9 cellular contexts compared by ENCODE assay signal in genomic region chr17:78915872-78916632, GRCh38. TPM values are rescaled to one million over a fixed set of nuclear protein-coding genes. Genes with fewer than 3 reads are reported as not detected.
A peak's percentile ranks its signal among the peaks of the same experiment; 100 is the strongest.
DNase-seq lines count a peak whose midpoint lies in the region; ATAC-seq and TF ChIP-seq lines count a peak whose summit lies in the region.
"Had no signal": no experiment of that assay in that cellular context is flagged by ENCODE, and none has a peak within 500 bp of the region (broad histone marks: within the 10 kb centered on the region; RNA-seq: fewer than 3 reads in every experiment).

No MANE protein-coding gene starts in this region.

- no peaks in the 10 kb centered on the region for H3K9me3 ChIP-seq in right cardiac atrium (ENCODE audit: control insufficient read depth, low read length)
- H3K9me3 ChIP-seq in spleen, result no peaks in the 10 kb centered on the region

- no peaks in the 10 kb centered on the region for H3K36me3 ChIP-seq in spleen

- peaks cover 10% of the 10 kb centered on the region for H3K4me1 Mint-ChIP-seq in activated CD8-positive, alpha-beta T cell treated with anti-CD3 and anti-CD28 coated beads, Interleukin-2, amount 10 ng/mL, durations not matched to agents 7 days and 5 days (ENCODE audit: low read depth)
- H3K4me1 Mint-ChIP-seq: central memory CD8-positive, alpha-beta T cell had no signal

- peak; percentile 68 for DNase-seq in HT-29 (ENCODE audit: low spot score)
- no peak for DNase-seq in activated CD8-positive, alpha-beta T cell treated with anti-CD3 and anti-CD28 coated beads, Interleukin-2, amount 10 ng/mL, durations not matched to agents 7 days and 5 days
- DNase-seq in right cardiac atrium, result peak; percentile 74 to 76 (median 76)
- DNase-seq in spleen, result peak; percentile 88
- DNase-seq in stimulated activated CD4-positive, alpha-beta T cell treated with anti-CD3 and anti-CD28 coated beads, Interleukin-2, amount 100 ng/mL, for 48 hours, result no peak
- no peak for DNase-seq in NCI-H524 treated with DMSO at 0.1 percent for 48 hours (lab: John Stamatoyannopoulos, UW)

- H3K27ac Mint-ChIP-seq in activated CD8-positive, alpha-beta T cell treated with anti-CD3 and anti-CD28 coated beads, Interleukin-2, amount 10 ng/mL, durations not matched to agents 7 days and 5 days, result peak overlapping the region; percentile 79

- no peak overlapping the region for H3K4me3 ChIP-seq in right cardiac atrium (ENCODE audit: low read length)
- peak overlapping the region in 4 of 8 donors; percentile 6 to 60 (median 18) for H3K4me3 ChIP-seq in spleen

- H3K9me3 Mint-ChIP-seq in activated CD8-positive, alpha-beta T cell treated with anti-CD3 and anti-CD28 coated beads, Interleukin-2, amount 10 ng/mL, durations not matched to agents 7 days and 5 days (ENCODE audit: insufficient read depth), result no peaks in the 10 kb centered on the region
- H3K9me3 Mint-ChIP-seq: central memory CD8-positive, alpha-beta T cell had no signal

- POLR2A ChIA-PET in activated CD8-positive, alpha-beta T cell treated with anti-CD3 and anti-CD28 coated beads, Interleukin-2, amount 10 ng/mL, durations not matched to agents 7 days and 5 days (lab: Charles Lee), result interaction anchor here (0.6 kb wide), 1 partner anchor 92 kb away, joined by 3 read pairs; no protein-coding TSS in a partner anchor

- H3K36me3 Mint-ChIP-seq in activated CD8-positive, alpha-beta T cell treated with anti-CD3 and anti-CD28 coated beads, Interleukin-2, amount 10 ng/mL, durations not matched to agents 7 days and 5 days (ENCODE audit: low read depth), result no peaks in the 10 kb centered on the region

- H3K27ac ChIP-seq in right cardiac atrium (ENCODE audit: low read length) (peak overlapping the region; percentile 69), spleen (peak overlapping the region; percentile 65 to 97 (median 90))

- H3K27me3 Mint-ChIP-seq in activated CD8-positive, alpha-beta T cell treated with anti-CD3 and anti-CD28 coated beads, Interleukin-2, amount 10 ng/mL, durations not matched to agents 7 days and 5 days (ENCODE audit: low read depth), result no peaks in the 10 kb centered on the region

- TF ChIP-seq POLR2A in spleen (IDR thresholded peaks at IDR 0.05), result no peak

- H3K4me1 ChIP-seq in right cardiac atrium (ENCODE audit: control insufficient read depth, insufficient read depth, low read length) (peaks cover 30% of the 10 kb centered on the region), spleen (peaks cover 16 to 100% (median 87%) of the 10 kb centered on the region in 6 donors)

- CTCF ChIA-PET in activated CD8-positive, alpha-beta T cell treated with anti-CD3 and anti-CD28 coated beads, Interleukin-2, amount 10 ng/mL, durations not matched to agents 7 days and 5 days (lab: Charles Lee), result interaction anchor here (0.9 to 2.2 kb wide), 3 partner anchors 8 to 50 kb away, joined by 3 to 8 read pairs (median 3); no protein-coding TSS in a partner anchor

- H3K27me3 ChIP-seq in right cardiac atrium (ENCODE audit: control insufficient read depth, insufficient read depth) (no peaks in the 10 kb centered on the region), spleen (replicated peaks in 1 of 7) (peaks cover 0 to 5% (median 0%) of the 10 kb centered on the region in 7 donors)

- ATAC-seq in activated CD8-positive, alpha-beta T cell treated with anti-CD3 and anti-CD28 coated beads, Interleukin-2, amount 10 ng/mL, durations not matched to agents 7 days and 5 days, result peak; percentile 45
- peak; percentile 66 to 89 for ATAC-seq in right cardiac atrium
- no peak for ATAC-seq in GM18520 (IDR thresholded peaks at IDR 0.05; ENCODE audit: unreplicated experiment)
- ATAC-seq in GM18858 (IDR thresholded peaks at IDR 0.05; ENCODE audit: unreplicated experiment), result no peak

- no peak for TF ChIP-seq CTCF in spleen (IDR thresholded peaks at IDR 0.05 in 8 of 11, conservative IDR thresholded peaks at IDR 0.05 in 3 of 11)

- intact Hi-C loops in right cardiac atrium (cut with DNase I) (no loop called here), spleen (cut with DNase I; ENCODE audit: low total_unique reads) (no loop called here)

- WGBS in right cardiac atrium, result 32% methylated on average over 17 of the region's 17 CpGs
- 15 to 31% (median 23%) methylated on average over 17 of the region's 17 CpGs for WGBS in spleen, 5 donors

- H3K4me3 Mint-ChIP-seq in activated CD8-positive, alpha-beta T cell treated with anti-CD3 and anti-CD28 coated beads, Interleukin-2, amount 10 ng/mL, durations not matched to agents 7 days and 5 days, result peak overlapping the region; percentile 10
- H3K4me3 Mint-ChIP-seq: central memory CD8-positive, alpha-beta T cell had no signal

RNA-seq across cellular contexts. Expression of gene TIMP2, which starts 9.1 kb away (rescaled TPM):
- total RNA-seq in HT-29 (2014; rRNA removed; shearing (Covaris generic)), result 10.5 and 12.6 TPM in 2 replicates
- total RNA-seq in activated CD8-positive, alpha-beta T cell treated with anti-CD3 and anti-CD28 coated beads, Interleukin-2, amount 10 ng/mL, durations not matched to agents 7 days and 5 days, result 1 to 10 TPM; 3.6 to 3.8 TPM
- total RNA-seq in right cardiac atrium (100 to 1,000 TPM; 153 to 183 (median 168) TPM), spleen (100 to 1,000 TPM; 164 to 333 (median 198) TPM)
- polyA plus RNA-seq in right cardiac atrium (86.9 TPM), spleen (10 to 100 TPM; 16.3 to 42.2 (median 26.9) TPM)

RNA-seq across cellular contexts. Expression of gene CEP295NL, which starts 13.1 kb away (rescaled TPM):
- total RNA-seq in HT-29 (2014; rRNA removed; shearing (Covaris generic)), result 0.05 and 2.1 TPM in 2 replicates
- total RNA-seq in activated CD8-positive, alpha-beta T cell treated with anti-CD3 and anti-CD28 coated beads, Interleukin-2, amount 10 ng/mL, durations not matched to agents 7 days and 5 days, result under 1 TPM in 1 of 2 experiments, not detected in 1; 0.26 TPM
- total RNA-seq in right cardiac atrium (1 to 10 TPM in 2 of 4 donors, under 1 TPM in 2; 0.76 to 1.3 (median 1.0) TPM), spleen (10 to 100 TPM in 3 of 7 donors, 1 to 10 TPM in 4; 5.7 to 19.3 (median 9.9) TPM)
- polyA plus RNA-seq in right cardiac atrium (0.57 TPM), spleen (1 to 10 TPM in 1 of 3 donors, under 1 TPM in 2; 0.03 to 3.0 (median 0.09) TPM)

Comparison
In these comparisons a context has a peak if more than half of its experiments do, and no peak if none do; other contexts are left out.
1. DNase-seq: peak in HT-29 (single experiment), right cardiac atrium (3 of 3) and spleen (single experiment); none in activated CD8-positive, alpha-beta T cell treated with anti-CD3 and anti-CD28 coated beads, Interleukin-2, amount 10 ng/mL, durations not matched to agents 7 days and 5 days (single experiment), stimulated activated CD4-positive, alpha-beta T cell treated with anti-CD3 and anti-CD28 coated beads, Interleukin-2, amount 100 ng/mL, for 48 hours (0 of 2) and NCI-H524 treated with DMSO at 0.1 percent for 48 hours (single experiment).
2. ATAC-seq: peak in activated CD8-positive, alpha-beta T cell treated with anti-CD3 and anti-CD28 coated beads, Interleukin-2, amount 10 ng/mL, durations not matched to agents 7 days and 5 days (single experiment) and right cardiac atrium (2 of 2); none in GM18520 (single experiment) and GM18858 (single experiment).
3. RNA of gene TIMP2, which starts 9.1 kb away (total RNA-seq): 164 to 333 TPM in spleen and 153 to 183 TPM in right cardiac atrium; 10.5 to 12.6 TPM in HT-29 and 3.6 to 3.8 TPM in activated CD8-positive, alpha-beta T cell treated with anti-CD3 and anti-CD28 coated beads, Interleukin-2, amount 10 ng/mL, durations not matched to agents 7 days and 5 days; every median in the first group is over 10 times any median in the second.